In genomic region chr2:53233759-53234547, GRCh38 we compare ENCODE assay signal across 1 cellular context.
TF ChIP-seq lines count a peak whose summit lies in the region.

No MANE protein-coding gene starts in this region.

TF ChIP-seq in H1, 55 proteins besides CTCF, POLR2A, EP300 and RAD21:
- TF ChIP-seq CBX8 (IDR thresholded peaks at IDR 0.05; ENCODE audit: borderline replicate concordance, low read depth, low read length) (no peak), E2F6 (IDR thresholded peaks at IDR 0.05) (peak; percentile 68; the same call in 1 of the 2 replicates), KDM1A (IDR thresholded peaks at IDR 0.05; ENCODE audit: borderline replicate concordance, low read length) (no peak), MAX (IDR thresholded peaks at IDR 0.05) (0 out of 2 replicates have a peak, but pooled peaks have one; percentile 19), FOSL1 (IDR thresholded peaks at IDR 0.05; ENCODE audit: insufficient read depth, low read depth, low read length) (no peak), ATF2 (IDR thresholded peaks at IDR 0.05; ENCODE audit: low read length) (no peak), ASH2L (IDR thresholded peaks at IDR 0.05; ENCODE audit: low read length) (no peak), BCL11A (IDR thresholded peaks at IDR 0.05; ENCODE audit: low read depth in 2 of 2, low read length in 2 of 2) (no peak), JUN (IDR thresholded peaks at IDR 0.05; ENCODE audit: low read depth, low read length) (no peak)
TF ChIP-seq in H1: peak in this region for 2.
